In the genomic region with DNA sequence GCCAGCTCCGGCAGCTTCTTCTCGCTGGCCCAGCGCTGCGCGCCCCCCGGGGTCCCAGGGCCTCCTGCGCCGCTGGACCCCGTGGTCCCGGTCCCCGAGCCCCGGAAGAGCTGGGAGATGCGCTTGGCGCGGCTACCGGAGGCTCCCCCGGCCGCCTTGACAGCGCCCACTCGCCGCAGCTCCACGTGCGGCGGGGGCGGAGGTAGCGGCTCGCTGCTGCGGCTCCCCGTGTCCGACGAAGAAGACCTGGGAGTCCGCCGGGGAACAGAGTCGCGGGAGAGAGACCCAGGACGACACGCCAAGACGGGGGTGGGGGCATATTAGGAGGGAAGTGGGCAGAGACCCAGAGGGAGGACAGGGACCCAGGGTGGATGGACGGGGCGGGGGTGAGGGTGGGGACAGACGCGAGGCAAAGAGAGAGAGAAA, we compare ENCODE assay signal across 8 cellular contexts. TPM values are rescaled to one million over a fixed set of nuclear protein-coding genes. Genes with fewer than 3 reads are reported as not detected.
DNase-seq lines count a peak whose midpoint lies in the region; ATAC-seq and TF ChIP-seq lines count a peak whose summit lies in the region.

No MANE protein-coding gene starts in this region.

- CTCF ChIA-PET in T-cell (lab: Charles Lee) = interaction anchor here in 1 of 2 donors (0.7 to 1.3 kb wide), 3 partner anchors 56 to 116 kb away, joined by 3 to 7 read pairs (median 4); partner anchors contain the start of gene CA11

- H3K27me3 Mint-ChIP-seq in T-cell = peaks cover 0 to 2% of the 10 kb centered on the region in 2 donors

- intact Hi-C loops in left colon (cut with DNase I, micrococcal nuclease) = no loop called here

- H3K4me3 Mint-ChIP-seq in T-cell = peak overlapping the region; percentile 31 to 61 (median 49)

- peak overlapping the region; percentile 3; the same call in 1 of the 2 replicates for H3K4me3 ChIP-seq in GM12865 (ENCODE audit: low read depth, low read length)
- peak overlapping the region; percentile 41 for H3K4me3 ChIP-seq in fibroblast of villous mesenchyme (ENCODE audit: low read depth, low read length)
- peak overlapping the region; percentile 47 for H3K4me3 ChIP-seq in skeletal muscle cell (ENCODE audit: low read depth, low read length)

- DNase-seq in GM12865 (ENCODE audit: low read depth) = no peak
- no peak for DNase-seq in T-cell
- no peak for DNase-seq in fibroblast of villous mesenchyme (ENCODE audit: low read depth)
- DNase-seq in skeletal muscle cell (ENCODE audit: low read depth) = no peak
- DNase-seq in effector CD4-positive, alpha-beta T cell = no peak
- no peak for DNase-seq in left colon
- DNase-seq in SIG-M5 treated with dmso at 0.1 percent for 504 hours (lab: John Stamatoyannopoulos, UW; ENCODE audit: unreplicated experiment) = no peak
- no peak for DNase-seq in SHP77 (lab: John Stamatoyannopoulos, UW)

- peak; percentile 4 to 22 (median 11) for ATAC-seq in T-cell (replicated peaks in 1 of 4)
- no peak for ATAC-seq in left colon

- no peaks in the 10 kb centered on the region for H3K36me3 Mint-ChIP-seq in T-cell

- POLR2A ChIA-PET in T-cell (lab: Charles Lee) = interaction anchor here in 1 of 2 donors (0.5 kb wide), 1 partner anchor 91 kb away, joined by 6 read pairs; no protein-coding TSS in a partner anchor

- peaks cover 11 to 20% (median 16%) of the 10 kb centered on the region in 3 donors for H3K4me1 Mint-ChIP-seq in T-cell

- H3K9me3 Mint-ChIP-seq in T-cell = no peaks in the 10 kb centered on the region

- TF ChIP-seq CTCF in GM12865 (IDR thresholded peaks at IDR 0.05; ENCODE audit: insufficient read depth, low read depth, low read length, missing control alignments) = no peak
- TF ChIP-seq CTCF in fibroblast of villous mesenchyme (IDR thresholded peaks at IDR 0.05; ENCODE audit: insufficient read depth, low read depth, low read length) = no peak

- no peak overlapping the region for H3K27ac Mint-ChIP-seq in T-cell

RNA-seq across cellular contexts. Expression of gene RASIP1, which starts 1.0 kb away (rescaled TPM):
- total RNA-seq in T-cell = under 1 TPM in 3 of 5 donors, not detected in 2; 0.23 to 0.65 (median 0.32) TPM
- 0.97 and 2.6 TPM in 2 replicates for total RNA-seq in fibroblast of villous mesenchyme
- 1 to 10 TPM; 2.7 to 2.8 TPM for total RNA-seq in left colon

RNA-seq across cellular contexts. Expression of gene IZUMO1, which starts 7.3 kb away (rescaled TPM):
- not detected for total RNA-seq in T-cell
- total RNA-seq in fibroblast of villous mesenchyme = under 0.01 TPM in 1 of 2 replicates, not detected in the other
- not detected for total RNA-seq in left colon

RNA-seq across cellular contexts. Expression of gene FUT1, which starts 13.0 kb away (rescaled TPM):
- under 1 TPM; 0.09 to 0.28 (median 0.15) TPM for total RNA-seq in T-cell
- under 0.01 TPM in 2 replicates for total RNA-seq in fibroblast of villous mesenchyme
- total RNA-seq in left colon = under 1 TPM; 0.37 to 0.56 TPM

RNA-seq across cellular contexts. Expression of gene FGF21, which starts 15.9 kb away (rescaled TPM):
- total RNA-seq in T-cell (not detected), fibroblast of villous mesenchyme (not detected in 2 replicates), left colon (not detected)

RNA-seq across cellular contexts. Expression of gene MAMSTR, which starts 19.9 kb away (rescaled TPM):
- total RNA-seq in T-cell (1 to 10 TPM in 4 of 5 donors, under 1 TPM in 1; 0.56 to 2.4 (median 1.6) TPM), fibroblast of villous mesenchyme (1.7 and 2.3 TPM in 2 replicates), left colon (under 1 TPM; 0.64 to 0.67 TPM)
